In the genomic region with DNA sequence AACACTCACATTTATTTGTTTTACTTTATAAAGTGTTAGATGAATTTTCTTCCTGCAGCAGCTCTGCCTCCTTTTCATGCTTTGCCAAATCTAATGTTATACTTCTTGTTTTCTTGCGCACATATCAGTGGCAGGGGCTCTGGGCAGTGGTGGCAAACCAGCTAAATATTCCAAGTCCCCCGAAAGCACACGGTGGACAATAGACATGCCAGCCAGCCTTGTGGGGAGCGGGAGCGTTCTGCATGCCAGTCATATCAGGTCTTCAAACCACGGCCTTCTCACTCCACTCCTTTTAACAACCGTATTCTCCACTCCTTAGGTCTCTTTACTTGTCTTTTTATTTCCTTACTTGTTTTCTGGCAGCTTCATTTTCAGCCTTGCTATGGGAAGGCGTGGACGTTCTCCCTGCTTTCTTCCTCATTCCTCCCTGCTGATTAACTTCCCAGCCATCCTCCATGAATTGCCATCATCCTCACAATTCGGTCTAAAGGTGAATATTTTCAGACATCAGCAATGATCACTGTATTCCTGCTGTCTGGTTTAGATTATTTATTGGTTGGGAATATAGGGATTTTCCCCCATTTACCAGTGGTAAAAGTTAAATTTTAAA, we compare ENCODE assay signal across 25 cellular contexts.
DNase-seq lines count a peak whose midpoint lies in the region; ATAC-seq, FAIRE-seq and TF ChIP-seq lines count a peak whose summit lies in the region.
"Had no signal": no experiment of that assay in that cellular context is flagged by ENCODE, and none has a peak within 500 bp of the region (broad histone marks: within the 10 kb centered on the region; RNA-seq: fewer than 3 reads in every experiment).

No MANE protein-coding gene starts in this region.

- peak overlapping the region; percentile 7 for H2AFZ ChIP-seq in ACC112 (ENCODE audit: low read length, unreplicated experiment)
- H2AFZ ChIP-seq: parathyroid adenoma had no signal

- WGBS in ovary, 3 donors, result 55 to 58% (median 55%) methylated on average over 10 of the region's 10 CpGs

- H3K27ac ChIP-seq in ACC112 (ENCODE audit: low read depth, low read length), result no peak overlapping the region
- H3K27ac ChIP-seq in ovary, result no peak overlapping the region
- H3K27ac ChIP-seq: lower lobe of right lung, parathyroid adenoma, suprapubic skin, WERI-Rb-1 had no signal

- no peak for TF ChIP-seq EP300 in ovary (IDR thresholded peaks at IDR 0.05)

- H3K4me1 ChIP-seq in ACC112 (ENCODE audit: control insufficient read depth, insufficient read depth, low read length, unreplicated experiment), result no peaks in the 10 kb centered on the region
- no peaks in the 10 kb centered on the region for H3K4me1 ChIP-seq in mucosa of descending colon (ENCODE audit: low read depth)
- H3K4me1 ChIP-seq in ovary (ENCODE audit: insufficient read depth), result peaks cover 2% of the 10 kb centered on the region
- H3K4me1 ChIP-seq: parathyroid adenoma had no signal

- H3K4me3 ChIP-seq in ACC112 (ENCODE audit: low read depth, low read length) (no peak overlapping the region), H7 (ENCODE audit: insufficient read depth, low read depth, low read length) (no peak overlapping the region), choroid plexus epithelial cell (ENCODE audit: low read depth, low read length) (no peak overlapping the region), mucosa of descending colon (no peak overlapping the region), ovary (no peak overlapping the region)
- H3K4me3 ChIP-seq: K562, lower lobe of right lung, suprapubic skin had no signal

- peak; percentile 86 for ATAC-seq in mucosa of descending colon
- ATAC-seq: K562; lower lobe of right lung; naive thymus-derived CD4-positive, alpha-beta T cell had no signal

- DNase-seq in H7 (peak; percentile 3), choroid plexus epithelial cell (ENCODE audit: low read depth) (peak; percentile 18), mucosa of descending colon (peak in 1 of 3 donors; percentile 30), RCC 7860 (ENCODE audit: low spot score) (no peak), OCI-M1 (lab: John Stamatoyannopoulos, UW) (no peak), ovary (no peak)
- DNase-seq in stimulated activated CD4-positive, alpha-beta T cell treated with anti-CD3 and anti-CD28 coated beads, Interleukin-2, amount 100 ng/mL, for 48 hours, result no peak
- DNase-seq: activated CD4-positive, alpha-beta T cell treated with anti-CD3 and anti-CD28 coated beads, Interleukin-2, amount 50 U/mL, for 48 hours; activated naive CD4-positive, alpha-beta T cell treated with Interleukin-2 at 50 U/mL for 16 hours; activated T-cell treated with anti-CD3 and anti-CD28 coated beads for 4 hours; CD4-positive, alpha-beta T cell; DND-41; lower lobe of right lung; naive thymus-derived CD4-positive, alpha-beta T cell; NCI-H1092; NCI-H2107; NCI-H510A treated with DMSO at 0.1 percent for 48 hours; SHP77 had no signal

- intact Hi-C loops in mucosa of descending colon (cut with DNase I, micrococcal nuclease) (loop anchor here in 1 of 2 donors (10.0 kb wide), 1 partner anchor 204 kb away; no protein-coding TSS in a partner anchor), ovary (cut with DNase I) (loop anchor here in 2 of 4 donors (5.0 to 10.0 kb wide), 2 partner anchors 217 to 296 kb away; no protein-coding TSS in a partner anchor)

- no peak for TF ChIP-seq POLR2A in ovary (IDR thresholded peaks at IDR 0.05)

- TF ChIP-seq CTCF in choroid plexus epithelial cell (conservative IDR thresholded peaks at IDR 0.05; ENCODE audit: low read depth, low read length) (no peak), mucosa of descending colon (IDR thresholded peaks at IDR 0.05) (no peak), ovary (IDR thresholded peaks at IDR 0.05) (no peak)

- no peaks in the 10 kb centered on the region for H3K36me3 ChIP-seq in ACC112 (ENCODE audit: insufficient read depth, low read length)
- no peaks in the 10 kb centered on the region for H3K36me3 ChIP-seq in H7 (replicated peaks; ENCODE audit: control insufficient read depth, insufficient read depth, low read length)
- no peaks in the 10 kb centered on the region for H3K36me3 ChIP-seq in mucosa of descending colon (ENCODE audit: low read depth)
- H3K36me3 ChIP-seq in ovary, result no peaks in the 10 kb centered on the region
- H3K36me3 ChIP-seq: lower lobe of right lung, suprapubic skin, WERI-Rb-1 had no signal

- no peaks in the 10 kb centered on the region for H3K79me2 ChIP-seq in ACC112 (ENCODE audit: control insufficient read depth, insufficient read depth, low read length, unreplicated experiment)
- H3K79me2 ChIP-seq: parathyroid adenoma had no signal

- no peaks in the 10 kb centered on the region for H3K9me3 ChIP-seq in mucosa of descending colon
- H3K9me3 ChIP-seq in ovary, result no peaks in the 10 kb centered on the region
- H3K9me3 ChIP-seq: lower lobe of right lung, suprapubic skin had no signal

- FAIRE-seq in RCC 7860 (lab: Jason Lieb, UNC), result no peak
- FAIRE-seq: A204.1, GM18507, K562 had no signal

- H3K27me3 ChIP-seq in ACC112 (ENCODE audit: insufficient read depth, low read length), result no peaks in the 10 kb centered on the region
- H3K27me3 ChIP-seq in H7 (ENCODE audit: control insufficient read depth, insufficient read depth, low read length), result no peaks in the 10 kb centered on the region
- no peaks in the 10 kb centered on the region for H3K27me3 ChIP-seq in ovary
- H3K27me3 ChIP-seq: suprapubic skin had no signal

Comparison
In these comparisons a context has a peak if more than half of its experiments do, and no peak if none do; other contexts are left out.
1. DNase-seq: peak in H7 (single experiment) and choroid plexus epithelial cell (single experiment); none in RCC 7860 (single experiment), stimulated activated CD4-positive, alpha-beta T cell treated with anti-CD3 and anti-CD28 coated beads, Interleukin-2, amount 100 ng/mL, for 48 hours (0 of 2), OCI-M1 (single experiment) and ovary (0 of 5).